Comparison of ENCODE assay signal across 28 cellular contexts in the genomic region with DNA sequence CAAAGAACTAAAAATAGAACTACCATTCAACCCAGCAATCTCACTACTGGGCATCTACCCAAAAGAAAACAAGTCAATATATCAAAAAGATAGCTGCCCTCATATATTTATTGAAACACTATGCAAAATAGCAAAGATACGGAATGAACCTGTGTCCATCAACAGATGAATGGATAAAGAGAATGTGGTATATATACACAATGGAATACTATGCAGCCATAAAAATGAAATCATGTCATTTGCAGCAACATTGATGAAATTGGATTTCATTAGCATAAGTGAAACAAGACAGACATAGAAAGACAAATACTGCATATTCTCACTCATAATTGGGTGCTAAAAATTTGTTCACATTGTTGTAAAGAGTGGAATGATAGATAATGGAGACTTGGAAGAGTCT.
"Had no signal": no experiment of that assay in that cellular context is flagged by ENCODE, and none has a peak within 500 bp of the region (broad histone marks: within the 10 kb centered on the region; RNA-seq: fewer than 3 reads in every experiment).

No MANE protein-coding gene starts in this region.

- H3K4me1 ChIP-seq: colonic mucosa, esophagus muscularis mucosa, esophagus squamous epithelium, foreskin keratinocyte, gastrocnemius medialis, gastroesophageal sphincter, heart left ventricle, heart right ventricle had no signal

- H2AFZ ChIP-seq: hepatocyte had no signal

- H3K4me2 ChIP-seq: hepatocyte had no signal

- ATAC-seq: effector memory CD8-positive, alpha-beta T cell; esophagus mucosa; foreskin keratinocyte; gastrocnemius medialis; gastroesophageal sphincter; heart left ventricle; heart right ventricle had no signal

- H3K27me3 ChIP-seq: colonic mucosa had no signal

- H3K4me3 ChIP-seq: colonic mucosa, coronary artery, dorsolateral prefrontal cortex, esophagus muscularis mucosa, esophagus squamous epithelium, gastrocnemius medialis, gastroesophageal sphincter, heart left ventricle, heart right ventricle, hepatocyte had no signal

- H3K9me3 ChIP-seq: colonic mucosa, esophagus muscularis mucosa, esophagus squamous epithelium, gastrocnemius medialis, gastroesophageal sphincter had no signal

- H3K27ac ChIP-seq: colonic mucosa, coronary artery, dorsolateral prefrontal cortex, epithelial cell of prostate, esophagus muscularis mucosa, esophagus squamous epithelium, foreskin keratinocyte, gastrocnemius medialis, gastroesophageal sphincter, heart left ventricle, heart right ventricle, hepatocyte had no signal

- H3K36me3 ChIP-seq: colonic mucosa, esophagus muscularis mucosa, esophagus squamous epithelium, gastrocnemius medialis, gastroesophageal sphincter, heart left ventricle, heart right ventricle had no signal

- DNase-seq: colonic mucosa; cortex of kidney; dermis blood vessel endothelial cell; dorsolateral prefrontal cortex; effector CD4-positive, alpha-beta T cell; effector CD8-positive, alpha-beta T cell; effector memory CD4-positive, alpha-beta T cell; effector memory CD8-positive, alpha-beta T cell; endodermal cell; erythroblast; esophagus squamous epithelium; foreskin fibroblast; foreskin keratinocyte; foreskin melanocyte; gastrocnemius medialis; glutamatergic neuron; head of caudate nucleus; heart left ventricle; heart right ventricle had no signal

- H3K79me2 ChIP-seq: hepatocyte had no signal

- FAIRE-seq: endometrium, endothelial cell of umbilical vein, frontal cortex had no signal
